In the genomic region with DNA sequence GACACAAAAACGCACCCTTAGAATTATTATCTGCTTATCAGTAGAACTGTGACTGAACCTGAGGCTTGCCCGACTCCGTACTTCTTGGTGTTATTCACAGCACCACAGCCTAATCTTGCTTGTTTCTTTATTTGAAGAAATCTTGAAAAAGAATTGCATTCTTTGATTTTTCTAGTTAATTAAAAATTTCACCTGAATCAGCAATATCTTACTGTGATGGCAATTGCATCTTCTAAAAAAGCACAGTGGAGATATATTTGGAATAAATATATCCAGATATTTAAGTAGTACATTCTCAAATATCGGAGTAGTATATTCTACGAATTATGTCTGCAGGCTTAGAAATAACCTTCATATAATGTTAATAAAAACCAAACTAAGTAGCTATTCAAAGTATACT, we compare ENCODE assay signal across 26 cellular contexts.
"Had no signal": no experiment of that assay in that cellular context is flagged by ENCODE, and none has a peak within 500 bp of the region (broad histone marks: within the 10 kb centered on the region; RNA-seq: fewer than 3 reads in every experiment).

No MANE protein-coding gene starts in this region.

- H3K36me3 ChIP-seq: colonic mucosa, esophagus squamous epithelium, gastrocnemius medialis had no signal

- ATAC-seq: effector memory CD8-positive, alpha-beta T cell; esophagus mucosa; foreskin keratinocyte; gastrocnemius medialis; gastroesophageal sphincter; heart left ventricle; heart right ventricle had no signal

- FAIRE-seq: endometrium, endothelial cell of umbilical vein had no signal

- H3K27me3 ChIP-seq: colonic mucosa, dorsolateral prefrontal cortex, esophagus muscularis mucosa, esophagus squamous epithelium, foreskin keratinocyte, gastrocnemius medialis, gastroesophageal sphincter, heart left ventricle, heart right ventricle had no signal

- H3K4me1 ChIP-seq: colonic mucosa, esophagus muscularis mucosa, esophagus squamous epithelium, foreskin keratinocyte, gastrocnemius medialis, gastroesophageal sphincter had no signal

- H3K4me3 ChIP-seq: colonic mucosa, coronary artery, dorsolateral prefrontal cortex, esophagus muscularis mucosa, esophagus squamous epithelium, gastrocnemius medialis, gastroesophageal sphincter, heart left ventricle, heart right ventricle had no signal

- H3K27ac ChIP-seq: colonic mucosa, coronary artery, dorsolateral prefrontal cortex, epithelial cell of prostate, esophagus muscularis mucosa, esophagus squamous epithelium, foreskin keratinocyte, gastrocnemius medialis, gastroesophageal sphincter, heart left ventricle, heart right ventricle had no signal

- DNase-seq: colonic mucosa; cortex of kidney; dermis blood vessel endothelial cell; dorsolateral prefrontal cortex; effector CD4-positive, alpha-beta T cell; effector CD8-positive, alpha-beta T cell; effector memory CD4-positive, alpha-beta T cell; effector memory CD8-positive, alpha-beta T cell; endodermal cell; erythroblast; esophagus squamous epithelium; foreskin fibroblast; foreskin keratinocyte; foreskin melanocyte; gastrocnemius medialis; glutamatergic neuron; head of caudate nucleus; heart left ventricle; heart right ventricle had no signal

- H3K9me3 ChIP-seq: colonic mucosa, esophagus muscularis mucosa, esophagus squamous epithelium, gastrocnemius medialis, gastroesophageal sphincter had no signal
